Comparison of ENCODE assay signal across 9 cellular contexts in the genomic region with DNA sequence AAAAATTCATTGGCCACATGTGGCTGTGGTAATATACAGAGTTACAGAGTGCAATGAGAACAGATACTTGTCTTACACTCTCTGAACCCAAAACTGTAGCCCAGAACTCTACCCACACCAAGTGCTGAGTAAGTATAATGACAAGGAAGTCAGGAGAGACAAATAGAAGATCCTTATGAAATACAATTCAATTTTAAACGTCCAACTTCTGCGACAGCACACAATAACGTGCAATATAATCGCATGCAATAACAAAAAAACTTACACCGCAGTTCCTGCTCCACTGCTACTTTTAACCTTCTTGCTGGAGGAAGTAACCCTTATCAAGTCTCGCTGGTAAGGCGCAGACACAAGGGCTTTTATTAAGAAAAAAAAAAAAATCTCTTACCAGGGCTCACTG. TPM values are rescaled to one million over a fixed set of nuclear protein-coding genes. Genes with fewer than 3 reads are reported as not detected.
DNase-seq lines count a peak whose midpoint lies in the region; ATAC-seq and TF ChIP-seq lines count a peak whose summit lies in the region.
"Had no signal": no experiment of that assay in that cellular context is flagged by ENCODE, and none has a peak within 500 bp of the region (broad histone marks: within the 10 kb centered on the region; RNA-seq: fewer than 3 reads in every experiment).

No MANE protein-coding gene starts in this region.

- peak overlapping the region; percentile 90 to 91 for H3K4me3 Mint-ChIP-seq in activated T-cell treated with anti-CD3 and anti-CD28 coated beads, Interleukin-2, amount 50 U/mL, for 72 hours
- peak overlapping the region; percentile 89 for H3K4me3 Mint-ChIP-seq in activated T-helper 1 cell treated with anti-CD3 and anti-CD28 coated beads, Interleukin-12 subunit alpha, Interleukin-12 subunit beta, Interleukin-2, Interleukin-4 antibody, amounts not matched to agents 30 ng/mL and 10 ng/mL and 1 ng/mL, durations not matched to agents 14 hours and 24 hours and 36 hours

- H3K4me1 Mint-ChIP-seq in activated T-cell treated with anti-CD3 and anti-CD28 coated beads, Interleukin-2, amount 50 U/mL, for 72 hours (ENCODE audit: low read depth) = peaks cover 5% of the 10 kb centered on the region
- H3K4me1 Mint-ChIP-seq in activated T-helper 1 cell treated with anti-CD3 and anti-CD28 coated beads, Interleukin-12 subunit alpha, Interleukin-12 subunit beta, Interleukin-2, Interleukin-4 antibody, amounts not matched to agents 30 ng/mL and 10 ng/mL and 1 ng/mL, durations not matched to agents 14 hours and 24 hours and 36 hours (ENCODE audit: low read depth) = peaks cover 16% of the 10 kb centered on the region

- TF ChIP-seq CTCF in kidney epithelial cell (IDR thresholded peaks at IDR 0.05; ENCODE audit: insufficient read depth, low read length, poor library complexity, severe bottlenecking) (no peak), tibial nerve (IDR thresholded peaks at IDR 0.05) (no peak)

- DNase-seq in activated T-cell treated with anti-CD3 and anti-CD28 coated beads, Interleukin-2, amount 50 U/mL, for 72 hours = no peak
- DNase-seq in activated T-cell treated with anti-CD3 and anti-CD28 coated beads, Interleukin-2, amount 50 U/mL, for 1 hour = no peak
- no peak for DNase-seq in activated T-helper 1 cell treated with anti-CD3 and anti-CD28 coated beads, Interleukin-12 subunit alpha, Interleukin-12 subunit beta, Interleukin-2, Interleukin-4 antibody, amounts not matched to agents 30 ng/mL and 10 ng/mL and 1 ng/mL, durations not matched to agents 14 hours and 24 hours and 36 hours (ENCODE audit: low spot score)
- DNase-seq in kidney epithelial cell (ENCODE audit: low read depth) = no peak
- DNase-seq in tibial nerve (ENCODE audit: low spot score in 2 of 2) = no peak
- no peak for DNase-seq in NCI-H345 treated with DMSO at 0.1 percent for 48 hours (lab: John Stamatoyannopoulos, UW; ENCODE audit: unreplicated experiment)
- no peak for DNase-seq in NCI-H2171 treated with DMSO at 0.1 percent for 48 hours (lab: John Stamatoyannopoulos, UW)
- DNase-seq: DMS79 treated with DMSO at 0.1 percent for 48 hours had no signal

- H3K36me3 Mint-ChIP-seq in activated T-cell treated with anti-CD3 and anti-CD28 coated beads, Interleukin-2, amount 50 U/mL, for 72 hours (ENCODE audit: insufficient read depth in 2 of 2) = peaks cover 3 to 7% of the 10 kb centered on the region in 2 donors
- H3K36me3 Mint-ChIP-seq in activated T-helper 1 cell treated with anti-CD3 and anti-CD28 coated beads, Interleukin-12 subunit alpha, Interleukin-12 subunit beta, Interleukin-2, Interleukin-4 antibody, amounts not matched to agents 30 ng/mL and 10 ng/mL and 1 ng/mL, durations not matched to agents 14 hours and 24 hours and 36 hours (ENCODE audit: low read depth) = peaks cover 20% of the 10 kb centered on the region

- 24 to 28% methylated on average over 7 of the region's 7 CpGs for WGBS in tibial nerve, 2 donors

- H3K4me1 ChIP-seq in tibial nerve = peaks cover 0 to 55% (median 23%) of the 10 kb centered on the region in 4 donors

- H3K36me3 ChIP-seq in kidney epithelial cell (ENCODE audit: control insufficient read depth, insufficient read depth, low read length) (no peaks in the 10 kb centered on the region), tibial nerve (peaks cover 0 to 23% (median 0%) of the 10 kb centered on the region in 3 donors)

- H3K9me3 Mint-ChIP-seq in activated T-cell treated with anti-CD3 and anti-CD28 coated beads, Interleukin-2, amount 50 U/mL, for 72 hours = no peaks in the 10 kb centered on the region
- no peaks in the 10 kb centered on the region for H3K9me3 Mint-ChIP-seq in activated T-helper 1 cell treated with anti-CD3 and anti-CD28 coated beads, Interleukin-12 subunit alpha, Interleukin-12 subunit beta, Interleukin-2, Interleukin-4 antibody, amounts not matched to agents 30 ng/mL and 10 ng/mL and 1 ng/mL, durations not matched to agents 14 hours and 24 hours and 36 hours

- no peak for TF ChIP-seq EP300 in tibial nerve (IDR thresholded peaks at IDR 0.05)

- H3K27me3 Mint-ChIP-seq in activated T-cell treated with anti-CD3 and anti-CD28 coated beads, Interleukin-2, amount 50 U/mL, for 72 hours (ENCODE audit: low read depth) = peaks cover 12% of the 10 kb centered on the region
- peaks cover 9% of the 10 kb centered on the region for H3K27me3 Mint-ChIP-seq in activated T-helper 1 cell treated with anti-CD3 and anti-CD28 coated beads, Interleukin-12 subunit alpha, Interleukin-12 subunit beta, Interleukin-2, Interleukin-4 antibody, amounts not matched to agents 30 ng/mL and 10 ng/mL and 1 ng/mL, durations not matched to agents 14 hours and 24 hours and 36 hours (ENCODE audit: insufficient read depth)

- no peak for ATAC-seq in activated T-cell treated with anti-CD3 and anti-CD28 coated beads, Interleukin-2, amount 50 U/mL, for 72 hours (replicated peaks in 1 of 2)
- no peak for ATAC-seq in GM21526 (IDR thresholded peaks at IDR 0.05; ENCODE audit: low FRiP score, unreplicated experiment)

- no peak for TF ChIP-seq POLR2A in tibial nerve (IDR thresholded peaks at IDR 0.05)

- H3K4me3 ChIP-seq in kidney epithelial cell (ENCODE audit: low read depth, low read length) = peak overlapping the region; percentile 99
- H3K4me3 ChIP-seq in tibial nerve = peak overlapping the region; percentile 76 to 99 (median 84)

- peak overlapping the region in 2 of 4 donors; percentile 94 to 98 for H3K27ac ChIP-seq in tibial nerve

- peak overlapping the region; percentile 90 for H3K27ac Mint-ChIP-seq in activated T-cell treated with anti-CD3 and anti-CD28 coated beads, Interleukin-2, amount 50 U/mL, for 72 hours
- H3K27ac Mint-ChIP-seq in activated T-helper 1 cell treated with anti-CD3 and anti-CD28 coated beads, Interleukin-12 subunit alpha, Interleukin-12 subunit beta, Interleukin-2, Interleukin-4 antibody, amounts not matched to agents 30 ng/mL and 10 ng/mL and 1 ng/mL, durations not matched to agents 14 hours and 24 hours and 36 hours = peak overlapping the region; percentile 88

- H3K27me3 ChIP-seq in kidney epithelial cell (ENCODE audit: control insufficient read depth, insufficient read depth, low read length) = no peaks in the 10 kb centered on the region
- H3K27me3 ChIP-seq in tibial nerve = no peaks in the 10 kb centered on the region

- H3K9me3 ChIP-seq in tibial nerve = no peaks in the 10 kb centered on the region

- intact Hi-C loops in activated T-helper 1 cell treated with anti-CD3 and anti-CD28 coated beads, Interleukin-12 subunit alpha, Interleukin-12 subunit beta, Interleukin-2, Interleukin-4 antibody, amounts not matched to agents 30 ng/mL and 10 ng/mL and 1 ng/mL, durations not matched to agents 14 hours and 24 hours and 36 hours (cut with micrococcal nuclease) = loop anchor here (1.0 kb wide), 1 partner anchor 8 kb away; no protein-coding TSS in a partner anchor

RNA-seq across cellular contexts. Expression of a gene that starts 0.9 kb away (rescaled TPM):
- total RNA-seq in activated T-cell treated with anti-CD3 and anti-CD28 coated beads, Interleukin-2, amount 50 U/mL, for 72 hours = 10 to 100 TPM; 39.4 to 44.4 TPM
- total RNA-seq in activated T-helper 1 cell treated with anti-CD3 and anti-CD28 coated beads, Interleukin-12 subunit alpha, Interleukin-12 subunit beta, Interleukin-2, Interleukin-4 antibody, amounts not matched to agents 30 ng/mL and 10 ng/mL and 1 ng/mL, durations not matched to agents 14 hours and 24 hours and 36 hours = 57.6 and 63.3 TPM in 2 replicates
- total RNA-seq in kidney epithelial cell (59.7 and 74.1 TPM in 2 replicates), tibial nerve (10 to 100 TPM; 41.1 to 59.4 (median 54.8) TPM)

RNA-seq across cellular contexts. Expression of a gene that starts 33.3 kb away (rescaled TPM):
- under 1 TPM in 1 of 2 donors, not detected in 1; 0.07 TPM for total RNA-seq in activated T-cell treated with anti-CD3 and anti-CD28 coated beads, Interleukin-2, amount 50 U/mL, for 72 hours
- not detected in 2 replicates for total RNA-seq in activated T-helper 1 cell treated with anti-CD3 and anti-CD28 coated beads, Interleukin-12 subunit alpha, Interleukin-12 subunit beta, Interleukin-2, Interleukin-4 antibody, amounts not matched to agents 30 ng/mL and 10 ng/mL and 1 ng/mL, durations not matched to agents 14 hours and 24 hours and 36 hours
- total RNA-seq in kidney epithelial cell (0.13 and 0.55 TPM in 2 replicates), tibial nerve (under 1 TPM in 3 of 4 donors, not detected in 1; 0.21 to 0.60 (median 0.44) TPM)

RNA-seq across cellular contexts. Expression of a gene that starts 41.3 kb away (rescaled TPM):
- total RNA-seq in activated T-cell treated with anti-CD3 and anti-CD28 coated beads, Interleukin-2, amount 50 U/mL, for 72 hours = 10 to 100 TPM; 23.6 to 26.8 TPM
- 17.3 and 19.1 TPM in 2 replicates for total RNA-seq in activated T-helper 1 cell treated with anti-CD3 and anti-CD28 coated beads, Interleukin-12 subunit alpha, Interleukin-12 subunit beta, Interleukin-2, Interleukin-4 antibody, amounts not matched to agents 30 ng/mL and 10 ng/mL and 1 ng/mL, durations not matched to agents 14 hours and 24 hours and 36 hours
- total RNA-seq in kidney epithelial cell = 20.3 and 27.9 TPM in 2 replicates
- 10 to 100 TPM; 29.8 to 70.1 (median 53.7) TPM for total RNA-seq in tibial nerve
